In genomic region chr3:187828571-187829452, GRCh38 we compare ENCODE assay signal across 1 cellular context.
TF ChIP-seq lines count a peak whose summit lies in the region.

No MANE protein-coding gene starts in this region.

TF ChIP-seq in SK-N-SH, 30 proteins besides CTCF, POLR2A, EP300 and RAD21 (continued from another document):
- TF ChIP-seq, protein P1, sequence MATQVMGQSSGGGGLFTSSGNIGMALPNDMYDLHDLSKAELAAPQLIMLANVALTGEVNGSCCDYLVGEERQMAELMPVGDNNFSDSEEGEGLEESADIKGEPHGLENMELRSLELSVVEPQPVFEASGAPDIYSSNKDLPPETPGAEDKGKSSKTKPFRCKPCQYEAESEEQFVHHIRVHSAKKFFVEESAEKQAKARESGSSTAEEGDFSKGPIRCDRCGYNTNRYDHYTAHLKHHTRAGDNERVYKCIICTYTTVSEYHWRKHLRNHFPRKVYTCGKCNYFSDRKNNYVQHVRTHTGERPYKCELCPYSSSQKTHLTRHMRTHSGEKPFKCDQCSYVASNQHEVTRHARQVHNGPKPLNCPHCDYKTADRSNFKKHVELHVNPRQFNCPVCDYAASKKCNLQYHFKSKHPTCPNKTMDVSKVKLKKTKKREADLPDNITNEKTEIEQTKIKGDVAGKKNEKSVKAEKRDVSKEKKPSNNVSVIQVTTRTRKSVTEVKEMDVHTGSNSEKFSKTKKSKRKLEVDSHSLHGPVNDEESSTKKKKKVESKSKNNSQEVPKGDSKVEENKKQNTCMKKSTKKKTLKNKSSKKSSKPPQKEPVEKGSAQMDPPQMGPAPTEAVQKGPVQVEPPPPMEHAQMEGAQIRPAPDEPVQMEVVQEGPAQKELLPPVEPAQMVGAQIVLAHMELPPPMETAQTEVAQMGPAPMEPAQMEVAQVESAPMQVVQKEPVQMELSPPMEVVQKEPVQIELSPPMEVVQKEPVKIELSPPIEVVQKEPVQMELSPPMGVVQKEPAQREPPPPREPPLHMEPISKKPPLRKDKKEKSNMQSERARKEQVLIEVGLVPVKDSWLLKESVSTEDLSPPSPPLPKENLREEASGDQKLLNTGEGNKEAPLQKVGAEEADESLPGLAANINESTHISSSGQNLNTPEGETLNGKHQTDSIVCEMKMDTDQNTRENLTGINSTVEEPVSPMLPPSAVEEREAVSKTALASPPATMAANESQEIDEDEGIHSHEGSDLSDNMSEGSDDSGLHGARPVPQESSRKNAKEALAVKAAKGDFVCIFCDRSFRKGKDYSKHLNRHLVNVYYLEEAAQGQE (IDR thresholded peaks at IDR 0.05; ENCODE audit: low read depth, low read length) = no peak
- TF ChIP-seq GATA2 (CRISPR knock-in tag; IDR thresholded peaks at IDR 0.05) (no peak), USF1 (IDR thresholded peaks at IDR 0.05; ENCODE audit: borderline replicate concordance, low read depth) (no peak), MEF2A (IDR thresholded peaks at IDR 0.05; ENCODE audit: borderline replicate concordance, low read depth) (no peak), NFIC (IDR thresholded peaks at IDR 0.05; ENCODE audit: borderline replicate concordance) (no peak), FOXJ3 (CRISPR knock-in tag; IDR thresholded peaks at IDR 0.05) (no peak), ZBTB33 (IDR thresholded peaks at IDR 0.05; ENCODE audit: borderline replicate concordance, low read depth) (no peak), RFX5 (IDR thresholded peaks at IDR 0.05; ENCODE audit: low read length) (no peak)
